In genomic region chr1:20730690-20731056, GRCh38 we compare ENCODE assay signal across 1 cellular context.
TF ChIP-seq lines count a peak whose summit lies in the region.

No MANE protein-coding gene starts in this region.

TF ChIP-seq in HEK293, 187 proteins besides CTCF, POLR2A, EP300 and RAD21 (continued from another document):
- TF ChIP-seq PATZ1 (tag by site-specific recombination; IDR thresholded peaks at IDR 0.05) (no peak), ZSCAN23 (tag by site-specific recombination; IDR thresholded peaks at IDR 0.05) (no peak), ZNF571 (tag by site-specific recombination; IDR thresholded peaks at IDR 0.05) (no peak), ZNF768 (tag by site-specific recombination; IDR thresholded peaks at IDR 0.05) (peak; percentile 71; the same call in 1 of the 2 replicates), ZFP41 (tag by site-specific recombination; IDR thresholded peaks at IDR 0.05; ENCODE audit: borderline replicate concordance) (no peak), ZNF2 (tag by site-specific recombination; IDR thresholded peaks at IDR 0.05) (no peak)
TF ChIP-seq in HEK293: peak in this region for 4.
